In the genomic region with DNA sequence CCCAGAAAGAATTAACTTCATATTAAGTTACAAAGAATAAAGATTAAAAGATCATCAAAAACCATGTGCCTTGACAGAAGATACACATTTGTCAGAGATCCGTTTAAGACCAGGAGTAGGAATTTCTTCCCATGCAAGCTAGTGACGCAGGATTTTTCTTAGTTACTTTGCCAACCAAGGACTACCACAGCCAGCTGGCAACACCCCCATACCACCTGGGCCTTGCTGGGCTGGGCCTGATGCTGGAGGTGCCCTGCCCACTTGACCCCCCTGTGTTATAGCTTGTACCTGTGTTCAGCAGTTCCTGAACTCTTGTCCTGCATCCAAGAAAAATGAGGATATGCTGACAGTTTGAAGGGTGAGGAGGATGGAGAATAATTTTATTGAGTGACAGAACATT, we compare ENCODE assay signal across 28 cellular contexts.
DNase-seq lines count a peak whose midpoint lies in the region; ATAC-seq, FAIRE-seq and TF ChIP-seq lines count a peak whose summit lies in the region.
"Had no signal": no experiment of that assay in that cellular context is flagged by ENCODE, and none has a peak within 500 bp of the region (broad histone marks: within the 10 kb centered on the region; RNA-seq: fewer than 3 reads in every experiment).

No MANE protein-coding gene starts in this region.

- CTCF ChIA-PET in PC-9 (lab: Charles Lee) = no interaction called here

- no peaks in the 10 kb centered on the region for H3K9me2 ChIP-seq in PC-9 (ENCODE audit: insufficient read depth)

- BruUV-seq in PC-9 (replicated peaks; lab: Mats Ljungman, UMichigan) = no TSS peak

- no peak overlapping the region for H3K4me3 Mint-ChIP-seq in mesothelial cell of epicardium
- H3K4me3 Mint-ChIP-seq: B cell; CD4-positive, alpha-beta T cell; CD8-positive, alpha-beta T cell had no signal

- no peaks in the 10 kb centered on the region for H3K27me3 ChIP-seq in PC-9 (ENCODE audit: insufficient read depth, low read depth)
- H3K27me3 ChIP-seq: BLaER1 treated with 17β-estradiol and CSF1 and Interleukin-3, amounts not matched to agents 10 nM and 100 nM had no signal

- H3K36me3 Mint-ChIP-seq in mesothelial cell of epicardium = no peaks in the 10 kb centered on the region
- H3K36me3 Mint-ChIP-seq: CD8-positive, alpha-beta T cell had no signal

- H3K27me3 Mint-ChIP-seq in mesothelial cell of epicardium (ENCODE audit: low read depth) = no peaks in the 10 kb centered on the region
- H3K27me3 Mint-ChIP-seq: B cell; CD4-positive, alpha-beta T cell had no signal

- no peaks in the 10 kb centered on the region for H4K20me1 ChIP-seq in PC-9 (ENCODE audit: insufficient read depth)
- H4K20me1 ChIP-seq: BLaER1 treated with 17β-estradiol and CSF1 and Interleukin-3, amounts not matched to agents 10 nM and 100 nM had no signal

- intact Hi-C loops in PC-9 (cut with micrococcal nuclease; ENCODE audit: unreplicated experiment) = no loop called here
- intact Hi-C loops in Right ventricle myocardium superior (cut with DNase I) = no loop called here

- peaks cover 27% of the 10 kb centered on the region for H3K4me1 Mint-ChIP-seq in mesothelial cell of epicardium
- H3K4me1 Mint-ChIP-seq: B cell had no signal

- no peak for TF ChIP-seq CTCF in PC-9 (conservative IDR thresholded peaks at IDR 0.05)
- no peak for TF ChIP-seq CTCF in mesothelial cell of epicardium (IDR thresholded peaks at IDR 0.05; ENCODE audit: unreplicated experiment)

- no peaks in the 10 kb centered on the region for H3K79me2 ChIP-seq in PC-9 (ENCODE audit: low read depth)

- no peak overlapping the region for H3K4me3 ChIP-seq in PC-9
- H3K4me3 ChIP-seq: BLaER1 treated with 17β-estradiol and CSF1 and Interleukin-3, amounts not matched to agents 10 nM and 100 nM had no signal

- peak overlapping the region; percentile 68 for H3K27ac ChIP-seq in PC-9
- H3K27ac ChIP-seq: BLaER1 treated with 17β-estradiol and CSF1 and Interleukin-3, amounts not matched to agents 10 nM and 100 nM; C4-2B had no signal

- peak overlapping the region; percentile 43; the same call in 1 of the 2 replicates for H3K4me2 ChIP-seq in PC-9
- H3K4me2 ChIP-seq: BLaER1 treated with 17β-estradiol and CSF1 and Interleukin-3, amounts not matched to agents 10 nM and 100 nM had no signal

- peaks cover 25% of the 10 kb centered on the region for H3F3A ChIP-seq in PC-9 (ENCODE audit: insufficient read depth, low read depth)

- peak; percentile 5 for FAIRE-seq in urothelium cell line (lab: Jason Lieb, UNC)
- FAIRE-seq: A204.1, G401.6, GM12891, GM19239 had no signal

- POLR2A ChIA-PET in PC-9 (lab: Charles Lee; ENCODE audit: unreplicated experiment) = no interaction called here

- no peaks in the 10 kb centered on the region for H3K9me3 Mint-ChIP-seq in mesothelial cell of epicardium
- H3K9me3 Mint-ChIP-seq: CD4-positive, alpha-beta T cell; CD8-positive, alpha-beta T cell had no signal

- H3K36me3 ChIP-seq in PC-9 (ENCODE audit: low read depth) = no peaks in the 10 kb centered on the region
- H3K36me3 ChIP-seq: BLaER1 treated with 17β-estradiol and CSF1 and Interleukin-3, amounts not matched to agents 10 nM and 100 nM had no signal

- DNase-seq in ELR (ENCODE audit: low read depth) (peak; percentile 17), PC-9 (no peak), mesothelial cell of epicardium (ENCODE audit: low spot score in 2 of 2, unreplicated experiment in 2 of 2) (no peak), urothelium cell line (ENCODE audit: low spot score) (no peak), D341Med (ENCODE audit: low spot score) (no peak), NCI-H2081 treated with DMSO at 0.1 percent for 48 hours (lab: John Stamatoyannopoulos, UW) (no peak), Right ventricle myocardium superior (no peak)
- no peak for DNase-seq in stimulated activated CD4-positive, alpha-beta T cell treated with anti-CD3 and anti-CD28 coated beads, Interleukin-2, amount 100 ng/mL, for 48 hours
- DNase-seq: 8988T; AML-193; Caco-2; Calu3; CD4-positive, alpha-beta T cell; CD8-positive, alpha-beta T cell; DMS 273 treated with DMSO at 0.1 percent for 48 hours; DMS153; DMS53; DMS79; DND-41; EL; GF-D8 had no signal

- H2AFZ ChIP-seq in PC-9 = no peak overlapping the region

- peaks cover 10% of the 10 kb centered on the region; the same call in 1 of the 2 replicates for H3K9me3 ChIP-seq in PC-9 (ENCODE audit: insufficient read depth, low read depth)
- H3K9me3 ChIP-seq: BLaER1 treated with 17β-estradiol and CSF1 and Interleukin-3, amounts not matched to agents 10 nM and 100 nM; Caco-2 had no signal

- peak overlapping the region; percentile 27 for H3K27ac Mint-ChIP-seq in mesothelial cell of epicardium
- H3K27ac Mint-ChIP-seq: B cell; CD4-positive, alpha-beta T cell; CD8-positive, alpha-beta T cell had no signal

- H3K4me1 ChIP-seq in PC-9 (replicated peaks; ENCODE audit: insufficient read depth) = peaks cover 28% of the 10 kb centered on the region
- H3K4me1 ChIP-seq: Caco-2 had no signal

- no peak for ATAC-seq in Right ventricle myocardium superior (ENCODE audit: poor library complexity)
- ATAC-seq: CD8-positive, alpha-beta T cell had no signal
